ENCODE assay signal across 8 cellular contexts in genomic region chrX:10156199-10157031, GRCh38. TPM values are rescaled to one million over a fixed set of nuclear protein-coding genes. Genes with fewer than 3 reads are reported as not detected.
DNase-seq lines count a peak whose midpoint lies in the region; ATAC-seq and TF ChIP-seq lines count a peak whose summit lies in the region.

Gene CLCN4 (plus strand): TSS chrX:10156975. CDS start chrX:10185033, 28,058 bp downstream.

- POLR2A ChIA-PET in activated CD4-positive, alpha-beta memory T cell treated with anti-CD3 and anti-CD28 coated beads, Interleukin-2, amount 10 ng/mL, durations not matched to agents 7 days and 5 days (lab: Charles Lee): no interaction called here
- POLR2A ChIA-PET in A673 (lab: Charles Lee; ENCODE audit: low non-redundant PET): no interaction called here

- H3K79me2 ChIP-seq in ACC112 (ENCODE audit: control insufficient read depth, insufficient read depth, low read length, unreplicated experiment): peaks cover 2% of the 10 kb centered on the region

- H3K4me1 Mint-ChIP-seq in T-helper 17 cell (no peaks in the 10 kb centered on the region), naive B cell (peaks cover 22 to 42% (median 33%) of the 10 kb centered on the region in 3 donors)
- H3K4me1 Mint-ChIP-seq in activated CD4-positive, alpha-beta memory T cell treated with anti-CD3 and anti-CD28 coated beads, Interleukin-2, amount 10 ng/mL, durations not matched to agents 7 days and 5 days: peaks cover 3% of the 10 kb centered on the region

- intact Hi-C loops in A673 (cut with micrococcal nuclease; ENCODE audit: unreplicated experiment): no loop called here

- peak within 1 kb of the TSS; percentile 49 for H3K4me3 Mint-ChIP-seq in T-helper 17 cell
- peak within 1 kb of the TSS; percentile 82 to 94 (median 89) for H3K4me3 Mint-ChIP-seq in naive B cell
- no peak within 1 kb of the TSS for H3K4me3 Mint-ChIP-seq in activated CD4-positive, alpha-beta memory T cell treated with anti-CD3 and anti-CD28 coated beads, Interleukin-2, amount 10 ng/mL, durations not matched to agents 7 days and 5 days

- no peaks in the 10 kb centered on the region for H3K36me3 Mint-ChIP-seq in T-helper 17 cell (ENCODE audit: low read depth)
- peaks cover 4 to 13% of the 10 kb centered on the region in 2 donors for H3K36me3 Mint-ChIP-seq in naive B cell
- H3K36me3 Mint-ChIP-seq in activated CD4-positive, alpha-beta memory T cell treated with anti-CD3 and anti-CD28 coated beads, Interleukin-2, amount 10 ng/mL, durations not matched to agents 7 days and 5 days (ENCODE audit: low read depth): no peaks in the 10 kb centered on the region

- no peaks in the 10 kb centered on the region for H3K36me3 ChIP-seq in ACC112 (ENCODE audit: insufficient read depth, low read length)
- H3K36me3 ChIP-seq in A673 (ENCODE audit: insufficient read depth, low read length, poor library complexity, severe bottlenecking): no peaks in the 10 kb centered on the region

- H3K4me1 ChIP-seq in ACC112 (ENCODE audit: control insufficient read depth, insufficient read depth, low read length, unreplicated experiment) (peaks cover 22% of the 10 kb centered on the region), A673 (ENCODE audit: insufficient read depth, low read length, poor library complexity, severe bottlenecking) (peaks cover 14% of the 10 kb centered on the region)

- CTCF ChIA-PET in activated CD4-positive, alpha-beta memory T cell treated with anti-CD3 and anti-CD28 coated beads, Interleukin-2, amount 10 ng/mL, durations not matched to agents 7 days and 5 days (lab: Charles Lee): no interaction called here
- CTCF ChIA-PET in A673 (lab: Charles Lee): no interaction called here

- H3K27me3 ChIP-seq in ACC112 (ENCODE audit: insufficient read depth, low read length) (no peaks in the 10 kb centered on the region), A673 (replicated peaks; ENCODE audit: insufficient read depth, low read depth, low read length, poor library complexity) (peaks cover 4% of the 10 kb centered on the region)

- H3K27ac ChIP-seq in ACC112 (ENCODE audit: low read depth, low read length) (peak within 1 kb of the TSS; percentile 89), A673 (ENCODE audit: low read depth, low read length, poor library complexity, severe bottlenecking) (no peak within 1 kb of the TSS)

- ATAC-seq in GM19351 (IDR thresholded peaks at IDR 0.05; ENCODE audit: unreplicated experiment): peak; percentile 75
- ATAC-seq in T-helper 17 cell: peak; percentile 35
- peak; percentile 86 to 87 for ATAC-seq in naive B cell (ENCODE audit: low read depth in 2 of 2)

- H3K9me3 ChIP-seq in T-helper 17 cell (ENCODE audit: control insufficient read depth, low read length, poor library complexity, severe bottlenecking): no peaks in the 10 kb centered on the region
- no peaks in the 10 kb centered on the region for H3K9me3 ChIP-seq in A673 (ENCODE audit: low read depth, low read length, poor library complexity, severe bottlenecking)

- H3K9me3 Mint-ChIP-seq in naive B cell: peaks cover 0 to 2% (median 0%) of the 10 kb centered on the region in 7 donors
- no peaks in the 10 kb centered on the region for H3K9me3 Mint-ChIP-seq in activated CD4-positive, alpha-beta memory T cell treated with anti-CD3 and anti-CD28 coated beads, Interleukin-2, amount 10 ng/mL, durations not matched to agents 7 days and 5 days

- TF ChIP-seq CTCF in A673 (conservative IDR thresholded peaks at IDR 0.05; ENCODE audit: low read depth, low read length): no peak

- H3K4me3 ChIP-seq in ACC112 (ENCODE audit: low read depth, low read length) (peak within 1 kb of the TSS; percentile 95), A673 (ENCODE audit: low read depth, low read length, poor library complexity, severe bottlenecking) (no peak within 1 kb of the TSS)

- no peak for TF ChIP-seq EP300 in Ishikawa (IDR thresholded peaks at IDR 0.05; ENCODE audit: borderline replicate concordance)

- BruUV-seq in A673 (replicated peaks; lab: Mats Ljungman, UMichigan): no TSS peak

- no peak for DNase-seq in T-helper 17 cell
- DNase-seq in fibroblast of peridontal ligament (ENCODE audit: extremely low read depth): peak; percentile 76
- peak; percentile 61 for DNase-seq in naive B cell
- DNase-seq in activated CD4-positive, alpha-beta memory T cell treated with anti-CD3 and anti-CD28 coated beads, Interleukin-2, amount 10 ng/mL, durations not matched to agents 7 days and 5 days: no peak
- DNase-seq in A673 (ENCODE audit: low spot score): no peak

- peak within 1 kb of the TSS; percentile 97 for H2AFZ ChIP-seq in ACC112 (ENCODE audit: low read length, unreplicated experiment)

- H3K27ac Mint-ChIP-seq in T-helper 17 cell (no peak within 1 kb of the TSS), naive B cell (peak within 1 kb of the TSS; percentile 81 to 93 (median 90))
- H3K27ac Mint-ChIP-seq in activated CD4-positive, alpha-beta memory T cell treated with anti-CD3 and anti-CD28 coated beads, Interleukin-2, amount 10 ng/mL, durations not matched to agents 7 days and 5 days: no peak within 1 kb of the TSS

- H3K27me3 Mint-ChIP-seq in T-helper 17 cell (peaks cover 41% of the 10 kb centered on the region), naive B cell (peaks cover 0 to 21% (median 0%) of the 10 kb centered on the region in 3 donors)
- H3K27me3 Mint-ChIP-seq in activated CD4-positive, alpha-beta memory T cell treated with anti-CD3 and anti-CD28 coated beads, Interleukin-2, amount 10 ng/mL, durations not matched to agents 7 days and 5 days: peaks cover 52% of the 10 kb centered on the region

- TF ChIP-seq RAD21 in Ishikawa (IDR thresholded peaks at IDR 0.05; ENCODE audit: low read depth): no peak

TF ChIP-seq in Ishikawa, 13 proteins besides CTCF, POLR2A, EP300 and RAD21:
- TF ChIP-seq, protein P1, sequence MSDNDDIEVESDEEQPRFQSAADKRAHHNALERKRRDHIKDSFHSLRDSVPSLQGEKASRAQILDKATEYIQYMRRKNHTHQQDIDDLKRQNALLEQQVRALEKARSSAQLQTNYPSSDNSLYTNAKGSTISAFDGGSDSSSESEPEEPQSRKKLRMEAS (IDR thresholded peaks at IDR 0.05): peak; percentile 42; the same call in 1 of the 2 replicates
- TF ChIP-seq CEBPB (IDR thresholded peaks at IDR 0.05) (peak; percentile 65), TAF1 (IDR thresholded peaks at IDR 0.05; ENCODE audit: low read depth) (peak; percentile 25; the same call in 1 of the 2 replicates), ZBTB7A (IDR thresholded peaks at IDR 0.05; ENCODE audit: low read depth) (no peak), FOXM1 (IDR thresholded peaks at IDR 0.05; ENCODE audit: borderline replicate concordance, low read depth) (no peak), TEAD4 (IDR thresholded peaks at IDR 0.05) (no peak), CREB1 (IDR thresholded peaks at IDR 0.05; ENCODE audit: low read depth) (no peak)
- TF ChIP-seq, protein P2, sequence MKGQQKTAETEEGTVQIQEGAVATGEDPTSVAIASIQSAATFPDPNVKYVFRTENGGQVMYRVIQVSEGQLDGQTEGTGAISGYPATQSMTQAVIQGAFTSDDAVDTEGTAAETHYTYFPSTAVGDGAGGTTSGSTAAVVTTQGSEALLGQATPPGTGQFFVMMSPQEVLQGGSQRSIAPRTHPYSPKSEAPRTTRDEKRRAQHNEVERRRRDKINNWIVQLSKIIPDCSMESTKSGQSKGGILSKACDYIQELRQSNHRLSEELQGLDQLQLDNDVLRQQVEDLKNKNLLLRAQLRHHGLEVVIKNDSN (IDR thresholded peaks at IDR 0.05): peak; percentile 88

RNA-seq across cellular contexts. Expression of gene CLCN4, which starts in this region (rescaled TPM):
- 1 to 10 TPM in 1 of 2 donors, under 1 TPM in 1; 0.37 to 3.3 TPM for total RNA-seq in T-helper 17 cell
- 10 to 100 TPM; 10.1 to 46.1 (median 28.8) TPM for polyA plus RNA-seq in naive B cell (ENCODE audit: low read depth in 6 of 6)
- not detected for total RNA-seq in activated CD4-positive, alpha-beta memory T cell treated with anti-CD3 and anti-CD28 coated beads, Interleukin-2, amount 10 ng/mL, durations not matched to agents 7 days and 5 days
- total RNA-seq in A673 (2021): 1.7 and 1.8 TPM in 2 replicates

Comparison
In these comparisons a context has a peak if more than half of its experiments do, and no peak if none do; other contexts are left out.
1. ATAC-seq: peak in every context shown above with its lines; median percentile 86 in naive B cell; 75 in GM19351; 35 in T-helper 17 cell.
2. DNase-seq: peak in fibroblast of peridontal ligament (single experiment) and naive B cell (single experiment); none in T-helper 17 cell (0 of 3), activated CD4-positive, alpha-beta memory T cell treated with anti-CD3 and anti-CD28 coated beads, Interleukin-2, amount 10 ng/mL, durations not matched to agents 7 days and 5 days (single experiment) and A673 (single experiment).
3. H3K27ac Mint-ChIP-seq: peak in naive B cell (6 of 6); none in T-helper 17 cell (single experiment) and activated CD4-positive, alpha-beta memory T cell treated with anti-CD3 and anti-CD28 coated beads, Interleukin-2, amount 10 ng/mL, durations not matched to agents 7 days and 5 days (single experiment).